16 cellular contexts compared by ENCODE assay signal in genomic region chr3:32616267-32616962, GRCh38.
"Had no signal": no experiment of that assay in that cellular context is flagged by ENCODE, and none has a peak within 500 bp of the region (broad histone marks: within the 10 kb centered on the region; RNA-seq: fewer than 3 reads in every experiment).

No MANE protein-coding gene starts in this region.

- H3K4me3 Mint-ChIP-seq: effector memory CD8-positive, alpha-beta T cell; immature natural killer cell; naive thymus-derived CD4-positive, alpha-beta T cell; nephron progenitor cell; stimulated activated memory B cell treated with anti-CD40 and anti-IgM and Interleukin-4, amounts not matched to agents 10 μg/mL and 1 μg/mL and 100 μg/mL, for 72 hours; stimulated activated naive CD8-positive, alpha-beta T cell treated with anti-CD3 and anti-CD28 coated beads, Interleukin-15, amount 100 ng/mL, for 72 hours had no signal

- FAIRE-seq: kidney had no signal

- H3K4me1 Mint-ChIP-seq: immature natural killer cell; naive thymus-derived CD4-positive, alpha-beta T cell; nephron progenitor cell; stimulated activated memory B cell treated with anti-CD40 and anti-IgM and Interleukin-4, amounts not matched to agents 10 μg/mL and 1 μg/mL and 100 μg/mL, for 72 hours; stimulated activated naive CD8-positive, alpha-beta T cell treated with anti-CD3 and anti-CD28 coated beads, Interleukin-15, amount 100 ng/mL, for 72 hours had no signal

- H3K27me3 Mint-ChIP-seq: stimulated activated naive CD8-positive, alpha-beta T cell treated with anti-CD3 and anti-CD28 coated beads, Interleukin-15, amount 100 ng/mL, for 72 hours had no signal

- H3K4me1 ChIP-seq: gastroesophageal sphincter, parathyroid adenoma, psoas muscle, right lobe of liver had no signal

- ATAC-seq: effector memory CD8-positive, alpha-beta T cell; gastroesophageal sphincter; left cardiac atrium; left ventricle myocardium superior; naive thymus-derived CD4-positive, alpha-beta T cell; psoas muscle; right lobe of liver; stimulated activated memory B cell treated with anti-CD40 and anti-IgM and Interleukin-4, amounts not matched to agents 10 μg/mL and 1 μg/mL and 100 μg/mL, for 72 hours; stimulated activated naive CD8-positive, alpha-beta T cell treated with anti-CD3 and anti-CD28 coated beads, Interleukin-15, amount 100 ng/mL, for 72 hours had no signal

- H3K27ac Mint-ChIP-seq: effector memory CD8-positive, alpha-beta T cell; immature natural killer cell; naive thymus-derived CD4-positive, alpha-beta T cell; nephron progenitor cell; stimulated activated memory B cell treated with anti-CD40 and anti-IgM and Interleukin-4, amounts not matched to agents 10 μg/mL and 1 μg/mL and 100 μg/mL, for 72 hours; stimulated activated naive CD8-positive, alpha-beta T cell treated with anti-CD3 and anti-CD28 coated beads, Interleukin-15, amount 100 ng/mL, for 72 hours had no signal

- H3K36me3 Mint-ChIP-seq: stimulated activated memory B cell treated with anti-CD40 and anti-IgM and Interleukin-4, amounts not matched to agents 10 μg/mL and 1 μg/mL and 100 μg/mL, for 72 hours had no signal

- H3K27me3 ChIP-seq: gastroesophageal sphincter, right lobe of liver had no signal

- DNase-seq: effector memory CD8-positive, alpha-beta T cell; glutamatergic neuron; immature natural killer cell; kidney; left cardiac atrium; left ventricle myocardium superior; naive thymus-derived CD4-positive, alpha-beta T cell; nephron progenitor cell; psoas muscle; retina; right lobe of liver; stimulated activated CD4-positive, alpha-beta T cell treated with anti-CD3 and anti-CD28 coated beads, Interleukin-4, amount 100 ng/mL, for 24 hours; stimulated activated naive CD8-positive, alpha-beta T cell treated with anti-CD3 and anti-CD28 coated beads, Interleukin-15, amount 100 ng/mL, for 72 hours had no signal

- H3K27ac ChIP-seq: gastroesophageal sphincter, parathyroid adenoma, psoas muscle, right lobe of liver had no signal
